ENCODE assay signal across 11 cellular contexts in genomic region chr1:178871551-178872320, GRCh38. TPM values are rescaled to one million over a fixed set of nuclear protein-coding genes. Genes with fewer than 3 reads are reported as not detected.
DNase-seq lines count a peak whose midpoint lies in the region; ATAC-seq and TF ChIP-seq lines count a peak whose summit lies in the region.
"Had no signal": no experiment of that assay in that cellular context is flagged by ENCODE, and none has a peak within 500 bp of the region (broad histone marks: within the 10 kb centered on the region; RNA-seq: fewer than 3 reads in every experiment).

No MANE protein-coding gene starts in this region.

- no peak overlapping the region for H3K4me2 ChIP-seq in MM.1S (ENCODE audit: low read depth, low read length)

- POLR2A ChIA-PET in activated B cell treated with CpG ODN at 0.5 μM for 24 hours (lab: Charles Lee): interaction anchor here (0.5 to 0.6 kb wide), 2 partner anchors 12 to 105 kb away, joined by 12 to 15 read pairs; no protein-coding TSS in a partner anchor

- H3K4me3 ChIP-seq in liver (ENCODE audit: low read depth in 1 of 3, low read length in 3 of 3): peak overlapping the region in 1 of 3 donors; percentile 25
- no peak overlapping the region for H3K4me3 ChIP-seq in MM.1S (ENCODE audit: low read length)

- no peaks in the 10 kb centered on the region for H3K9me2 ChIP-seq in MM.1S (replicated peaks; ENCODE audit: insufficient read depth, low read length)

- H2AFZ ChIP-seq in MM.1S (ENCODE audit: low read length): no peak overlapping the region

- intact Hi-C loops in activated B cell treated with CpG ODN at 0.5 μM for 24 hours (cut with micrococcal nuclease): loop anchor here (5.0 kb wide), 1 partner anchor 36 kb away; no protein-coding TSS in a partner anchor

- ATAC-seq in GM21423 (IDR thresholded peaks at IDR 0.05; ENCODE audit: unreplicated experiment): peak; percentile 79
- ATAC-seq in activated B cell treated with CpG ODN at 0.5 μM for 24 hours (ENCODE audit: low read depth): no peak
- peak; percentile 36 for ATAC-seq in stimulated activated memory B cell treated with anti-CD40 and anti-IgM and Interleukin-4, amounts not matched to agents 10 μg/mL and 1 μg/mL and 100 μg/mL, for 72 hours
- ATAC-seq in GM18502 (IDR thresholded peaks at IDR 0.05; ENCODE audit: poor library complexity, unreplicated experiment): no peak

- TF ChIP-seq CTCF in activated B cell treated with CpG ODN at 0.5 μM for 24 hours (IDR thresholded peaks at IDR 0.05) (no peak), liver (IDR thresholded peaks at IDR 0.05; ENCODE audit: low read depth, low read length, missing input control) (no peak), MM.1S (IDR thresholded peaks at IDR 0.05; ENCODE audit: low read length) (no peak), endothelial cell (IDR thresholded peaks at IDR 0.05; ENCODE audit: unreplicated experiment) (no peak)

- no peaks in the 10 kb centered on the region for H3K9me3 ChIP-seq in liver (ENCODE audit: control insufficient read depth in 4 of 4, low read length in 3 of 4)
- no peaks in the 10 kb centered on the region for H3K9me3 ChIP-seq in MM.1S (replicated peaks; ENCODE audit: insufficient read depth, low read length)
- H3K9me3 ChIP-seq: suprapubic skin had no signal

- DNase-seq in activated B cell treated with CpG ODN at 0.5 μM for 24 hours: no peak
- no peak for DNase-seq in MM.1S
- DNase-seq in NCI-H2107 (lab: John Stamatoyannopoulos, UW): no peak
- no peak for DNase-seq in endothelial cell (ENCODE audit: low spot score)
- DNase-seq: amniotic stem cell had no signal

- H3K4me1 ChIP-seq in liver (ENCODE audit: control insufficient read depth in 4 of 4, insufficient read depth in 4 of 4, low read length in 3 of 4) (peaks cover 3 to 23% (median 19%) of the 10 kb centered on the region in 4 donors), MM.1S (ENCODE audit: low read length) (no peaks in the 10 kb centered on the region)

- no peaks in the 10 kb centered on the region for H3K27me3 ChIP-seq in liver (ENCODE audit: control insufficient read depth in 4 of 4, insufficient read depth in 4 of 4, low read length in 3 of 4)
- no peaks in the 10 kb centered on the region for H3K27me3 ChIP-seq in MM.1S (replicated peaks; ENCODE audit: insufficient read depth, low read length)
- H3K27me3 ChIP-seq: suprapubic skin had no signal

- H3K27ac ChIP-seq in liver (ENCODE audit: low read depth in 1 of 2, low read length in 2 of 2): peak overlapping the region; percentile 75 to 77
- no peak overlapping the region for H3K27ac ChIP-seq in MM.1S (ENCODE audit: low read length)
- H3K27ac ChIP-seq: epithelial cell of prostate had no signal

- H3K4me1 Mint-ChIP-seq in activated B cell treated with CpG ODN at 0.5 μM for 24 hours (peaks cover 31% of the 10 kb centered on the region), endothelial cell (ENCODE audit: unreplicated experiment) (peaks cover 19% of the 10 kb centered on the region)
- H3K4me1 Mint-ChIP-seq in stimulated activated memory B cell treated with anti-CD40 and anti-IgM and Interleukin-4, amounts not matched to agents 10 μg/mL and 1 μg/mL and 100 μg/mL, for 72 hours: peaks cover 38% of the 10 kb centered on the region

- CTCF ChIA-PET in activated B cell treated with CpG ODN at 0.5 μM for 24 hours (lab: Charles Lee): interaction anchor here (0.9 to 1.3 kb wide), 4 partner anchors 14 to 339 kb away, joined by 3 to 4 read pairs (median 3); no protein-coding TSS in a partner anchor

- TF ChIP-seq RAD21 in liver (IDR thresholded peaks at IDR 0.05): peak in 1 of 2 donors; percentile 19

- no peak overlapping the region for H3K4me3 Mint-ChIP-seq in activated B cell treated with CpG ODN at 0.5 μM for 24 hours
- H3K4me3 Mint-ChIP-seq in stimulated activated memory B cell treated with anti-CD40 and anti-IgM and Interleukin-4, amounts not matched to agents 10 μg/mL and 1 μg/mL and 100 μg/mL, for 72 hours: no peak overlapping the region
- no peak overlapping the region for H3K4me3 Mint-ChIP-seq in endothelial cell (ENCODE audit: unreplicated experiment)

- no peaks in the 10 kb centered on the region for H3K36me3 ChIP-seq in liver (ENCODE audit: control insufficient read depth in 4 of 4, insufficient read depth in 3 of 4, low read depth in 1 of 4, low read length in 3 of 4)
- H3K36me3 ChIP-seq in MM.1S (replicated peaks; ENCODE audit: insufficient read depth, low read length): no peaks in the 10 kb centered on the region
- H3K36me3 ChIP-seq: suprapubic skin had no signal

- H3K36me3 Mint-ChIP-seq in activated B cell treated with CpG ODN at 0.5 μM for 24 hours (ENCODE audit: low read depth) (peaks cover 55% of the 10 kb centered on the region), endothelial cell (ENCODE audit: low read depth, unreplicated experiment) (no peaks in the 10 kb centered on the region)
- H3K36me3 Mint-ChIP-seq in stimulated activated memory B cell treated with anti-CD40 and anti-IgM and Interleukin-4, amounts not matched to agents 10 μg/mL and 1 μg/mL and 100 μg/mL, for 72 hours: peaks cover 14% of the 10 kb centered on the region

- H3K9me3 Mint-ChIP-seq in activated B cell treated with CpG ODN at 0.5 μM for 24 hours (no peaks in the 10 kb centered on the region), endothelial cell (ENCODE audit: unreplicated experiment) (no peaks in the 10 kb centered on the region)
- no peaks in the 10 kb centered on the region for H3K9me3 Mint-ChIP-seq in stimulated activated memory B cell treated with anti-CD40 and anti-IgM and Interleukin-4, amounts not matched to agents 10 μg/mL and 1 μg/mL and 100 μg/mL, for 72 hours

- H3K27ac Mint-ChIP-seq in activated B cell treated with CpG ODN at 0.5 μM for 24 hours: peak overlapping the region; percentile 77
- H3K27ac Mint-ChIP-seq in stimulated activated memory B cell treated with anti-CD40 and anti-IgM and Interleukin-4, amounts not matched to agents 10 μg/mL and 1 μg/mL and 100 μg/mL, for 72 hours: peak overlapping the region; percentile 52
- H3K27ac Mint-ChIP-seq in endothelial cell (ENCODE audit: unreplicated experiment): no peak overlapping the region

- H4K20me1 ChIP-seq in MM.1S (ENCODE audit: insufficient read depth, low read length): no peaks in the 10 kb centered on the region

- H3K9ac ChIP-seq in liver (ENCODE audit: low read depth in 1 of 2, low read length in 2 of 2): peak overlapping the region; percentile 38 to 82
- H3K9ac ChIP-seq in MM.1S (ENCODE audit: low read length): no peak overlapping the region

- H3F3A ChIP-seq in MM.1S (ENCODE audit: insufficient read depth, low read length): no peaks in the 10 kb centered on the region

- no peaks in the 10 kb centered on the region for H3K79me2 ChIP-seq in MM.1S (ENCODE audit: low read length)

- H3K27me3 Mint-ChIP-seq in activated B cell treated with CpG ODN at 0.5 μM for 24 hours (no peaks in the 10 kb centered on the region), endothelial cell (ENCODE audit: unreplicated experiment) (no peaks in the 10 kb centered on the region)
- no peaks in the 10 kb centered on the region for H3K27me3 Mint-ChIP-seq in stimulated activated memory B cell treated with anti-CD40 and anti-IgM and Interleukin-4, amounts not matched to agents 10 μg/mL and 1 μg/mL and 100 μg/mL, for 72 hours

TF ChIP-seq in liver, 16 proteins besides CTCF, POLR2A, EP300 and RAD21 (continues in another document):
- TF ChIP-seq HNF4G (IDR thresholded peaks at IDR 0.05) (no peak), ATF3 (IDR thresholded peaks at IDR 0.05) (peak; percentile 17), ZBTB33 (IDR thresholded peaks at IDR 0.05) (peak; percentile 29), FOXA2 (IDR thresholded peaks at IDR 0.05) (no peak), JUND (IDR thresholded peaks at IDR 0.05) (peak in 1 of 2 donors; percentile 5), GABPA (IDR thresholded peaks at IDR 0.05 in 1 of 2, conservative IDR thresholded peaks at IDR 0.05 in 1 of 2) (no peak), EGR1 (IDR thresholded peaks at IDR 0.05; ENCODE audit: low read depth in 2 of 2) (no peak), YY1 (IDR thresholded peaks at IDR 0.05) (no peak), TAF1 (conservative IDR thresholded peaks at IDR 0.05) (no peak), RXRA (IDR thresholded peaks at IDR 0.05) (peak; percentile 64 to 74), HNF4A (conservative IDR thresholded peaks at IDR 0.05) (peak; percentile 37 to 42)

RNA-seq across cellular contexts. Expression of gene ANGPTL1, which starts 0.9 kb away (rescaled TPM):
- total RNA-seq in activated B cell treated with CpG ODN at 0.5 μM for 24 hours (not detected in 2 replicates), liver (10 to 100 TPM in 1 of 2 donors, under 1 TPM in 1; 0.93 to 11.2 TPM), endothelial cell (ENCODE audit: unreplicated experiment) (not detected)
- polyA plus RNA-seq in liver: 1 to 10 TPM; 2.6 to 5.5 TPM

Comparison
In these comparisons a context has a peak if more than half of its experiments do, and no peak if none do; other contexts are left out.
1. ATAC-seq: peak in GM21423 (single experiment) and stimulated activated memory B cell treated with anti-CD40 and anti-IgM and Interleukin-4, amounts not matched to agents 10 μg/mL and 1 μg/mL and 100 μg/mL, for 72 hours (single experiment); none in activated B cell treated with CpG ODN at 0.5 μM for 24 hours (single experiment) and GM18502 (single experiment).